Comparison of ENCODE assay signal across 22 cellular contexts in the genomic region with DNA sequence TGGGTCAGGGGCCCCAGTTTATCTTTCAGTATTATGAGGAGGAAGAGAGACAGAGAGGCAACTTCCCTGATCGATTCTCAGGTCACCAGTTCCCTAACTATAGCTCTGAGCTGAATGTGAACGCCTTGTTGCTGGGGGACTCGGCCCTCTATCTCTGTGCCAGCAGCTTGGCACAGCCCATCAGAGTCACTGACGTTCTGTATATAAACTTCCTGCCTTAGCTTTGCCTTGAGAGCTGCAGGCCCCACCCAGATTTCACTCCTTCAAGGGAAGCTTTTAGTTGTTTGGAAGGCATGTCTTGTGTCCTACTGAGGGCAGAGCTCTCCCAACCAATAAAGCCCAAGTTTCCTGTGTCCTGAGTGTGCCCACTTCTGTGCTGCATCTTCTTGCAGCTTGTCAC.
DNase-seq lines count a peak whose midpoint lies in the region; ATAC-seq, FAIRE-seq and TF ChIP-seq lines count a peak whose summit lies in the region.
"Had no signal": no experiment of that assay in that cellular context is flagged by ENCODE, and none has a peak within 500 bp of the region (broad histone marks: within the 10 kb centered on the region; RNA-seq: fewer than 3 reads in every experiment).

No MANE protein-coding gene starts in this region.

- no peak for TF ChIP-seq EP300 in ovary (IDR thresholded peaks at IDR 0.05)

- 5 to 11% (median 8%) methylated on average over 4 of the region's 4 CpGs for WGBS in small intestine, 3 donors
- 40 to 57% (median 48%) methylated on average over 4 of the region's 4 CpGs for WGBS in ovary, 3 donors

- ATAC-seq in activated naive CD8-positive, alpha-beta T cell treated with anti-CD3 and anti-CD28 coated beads, Interleukin-2, amount 50 U/mL, for 24 hours, result peak; percentile 15
- no peak for ATAC-seq in HG02840 (IDR thresholded peaks at IDR 0.05; ENCODE audit: low FRiP score, unreplicated experiment)
- ATAC-seq: gastrocnemius medialis, HCT116, left lobe of liver had no signal

- H3K4me3 Mint-ChIP-seq in activated CD4-positive, alpha-beta T cell treated with anti-CD3 and anti-CD28 coated beads, Interleukin-2, amount 10 ng/mL, durations not matched to agents 24 days and 14 days, result peak overlapping the region; percentile 57
- H3K4me3 Mint-ChIP-seq in T-helper 1 cell treated with Interleukin-12 subunit alpha and Interleukin-12 subunit beta and Interleukin-4 antibody, amounts not matched to agents 30 μg/mL and 1 μg/mL, for 36 hours, result peak overlapping the region; percentile 36
- peak overlapping the region; percentile 51 for H3K4me3 Mint-ChIP-seq in activated naive CD8-positive, alpha-beta T cell treated with anti-CD3 and anti-CD28 coated beads, Interleukin-2, amount 50 U/mL, for 24 hours

- peak overlapping the region; percentile 76 for H3K27ac Mint-ChIP-seq in activated CD4-positive, alpha-beta T cell treated with anti-CD3 and anti-CD28 coated beads, Interleukin-2, amount 10 ng/mL, durations not matched to agents 24 days and 14 days
- H3K27ac Mint-ChIP-seq in T-helper 1 cell treated with Interleukin-12 subunit alpha and Interleukin-12 subunit beta and Interleukin-4 antibody, amounts not matched to agents 30 μg/mL and 1 μg/mL, for 36 hours, result peak overlapping the region; percentile 79
- H3K27ac Mint-ChIP-seq in activated naive CD8-positive, alpha-beta T cell treated with anti-CD3 and anti-CD28 coated beads, Interleukin-2, amount 50 U/mL, for 24 hours, result peak overlapping the region; percentile 54

- no peaks in the 10 kb centered on the region for H3K27me3 ChIP-seq in small intestine (ENCODE audit: control insufficient read depth in 2 of 2, insufficient read depth in 2 of 2, low read length in 2 of 2)
- no peaks in the 10 kb centered on the region for H3K27me3 ChIP-seq in ovary
- H3K27me3 ChIP-seq: gastrocnemius medialis, tibial nerve had no signal

- H3K36me3 ChIP-seq in small intestine (ENCODE audit: control insufficient read depth in 2 of 2, insufficient read depth in 2 of 2, low read length in 2 of 2), result no peaks in the 10 kb centered on the region
- H3K36me3 ChIP-seq in ovary, result no peaks in the 10 kb centered on the region
- H3K36me3 ChIP-seq: gastrocnemius medialis, tibial nerve had no signal

- no peaks in the 10 kb centered on the region for H3K9me3 ChIP-seq in small intestine (ENCODE audit: control insufficient read depth, low read depth)
- no peaks in the 10 kb centered on the region for H3K9me3 ChIP-seq in ovary
- H3K9me3 ChIP-seq: gastrocnemius medialis, tibial nerve had no signal

- H3K36me3 Mint-ChIP-seq in activated CD4-positive, alpha-beta T cell treated with anti-CD3 and anti-CD28 coated beads, Interleukin-2, amount 10 ng/mL, durations not matched to agents 24 days and 14 days (ENCODE audit: low read depth), result no peaks in the 10 kb centered on the region
- no peaks in the 10 kb centered on the region for H3K36me3 Mint-ChIP-seq in T-helper 1 cell treated with Interleukin-12 subunit alpha and Interleukin-12 subunit beta and Interleukin-4 antibody, amounts not matched to agents 30 μg/mL and 1 μg/mL, for 36 hours (ENCODE audit: low read depth)
- H3K36me3 Mint-ChIP-seq in activated naive CD8-positive, alpha-beta T cell treated with anti-CD3 and anti-CD28 coated beads, Interleukin-2, amount 50 U/mL, for 24 hours (ENCODE audit: low read depth), result no peaks in the 10 kb centered on the region

- peaks cover 14% of the 10 kb centered on the region for H3K27me3 Mint-ChIP-seq in activated CD4-positive, alpha-beta T cell treated with anti-CD3 and anti-CD28 coated beads, Interleukin-2, amount 10 ng/mL, durations not matched to agents 24 days and 14 days
- H3K27me3 Mint-ChIP-seq in T-helper 1 cell treated with Interleukin-12 subunit alpha and Interleukin-12 subunit beta and Interleukin-4 antibody, amounts not matched to agents 30 μg/mL and 1 μg/mL, for 36 hours (ENCODE audit: low read depth), result peaks cover 20% of the 10 kb centered on the region
- H3K27me3 Mint-ChIP-seq in activated naive CD8-positive, alpha-beta T cell treated with anti-CD3 and anti-CD28 coated beads, Interleukin-2, amount 50 U/mL, for 24 hours, result peaks cover 2% of the 10 kb centered on the region

- H3K4me3 ChIP-seq in small intestine (ENCODE audit: low read depth in 1 of 2, low read length in 2 of 2) (no peak overlapping the region), ovary (no peak overlapping the region)
- H3K4me3 ChIP-seq: gastrocnemius medialis, SK-N-MC, skin epidermis, tibial nerve had no signal

- intact Hi-C loops in activated CD4-positive, alpha-beta T cell treated with anti-CD3 and anti-CD28 coated beads, Interleukin-2, amount 10 ng/mL, durations not matched to agents 24 days and 14 days (cut with micrococcal nuclease), result no loop called here
- intact Hi-C loops in ovary (cut with DNase I), result no loop called here

- H3K4me1 ChIP-seq in small intestine (ENCODE audit: control insufficient read depth in 2 of 2, insufficient read depth in 1 of 2, low read depth in 1 of 2, low read length in 1 of 2) (no peaks in the 10 kb centered on the region), ovary (ENCODE audit: insufficient read depth) (no peaks in the 10 kb centered on the region)

- TF ChIP-seq CTCF in GM13977 (IDR thresholded peaks at IDR 0.05; ENCODE audit: extremely low read depth, insufficient read depth, missing control alignments), result no peak
- TF ChIP-seq CTCF in ovary (IDR thresholded peaks at IDR 0.05), result no peak

- FAIRE-seq in small intestine (lab: Jason Lieb, UNC), result no peak
- FAIRE-seq: endothelial cell of umbilical vein, TTC549 had no signal

- in situ Hi-C loops in GM13977 (cut with MboI; ENCODE audit: low pct_unique_long_range_greater_than_20kb, low sequenced_read_pairs, unreplicated experiment), result no loop called here

- H3K27ac ChIP-seq in small intestine (ENCODE audit: low read depth in 1 of 2, low read length in 1 of 2), result no peak overlapping the region
- H3K27ac ChIP-seq in ovary, result no peak overlapping the region
- H3K27ac ChIP-seq: C4-2B, gastrocnemius medialis, SK-N-MC, tibial nerve had no signal

- DNase-seq in activated CD4-positive, alpha-beta T cell treated with anti-CD3 and anti-CD28 coated beads, Interleukin-2, amount 10 ng/mL, durations not matched to agents 24 days and 14 days, result peak; percentile 64
- no peak for DNase-seq in activated CD4-positive, alpha-beta T cell treated with anti-CD3 and anti-CD28 coated beads, Interleukin-2, amount 50 U/mL, for 4 hours
- no peak for DNase-seq in activated naive CD8-positive, alpha-beta T cell treated with anti-CD3 and anti-CD28 coated beads, Interleukin-2, amount 50 U/mL, for 24 hours
- peak; percentile 40 for DNase-seq in small intestine
- no peak for DNase-seq in GM13977 (ENCODE audit: low spot score)
- DNase-seq in ovary, result no peak
- DNase-seq: amygdala, DMS79, gastrocnemius medialis, NCI-H2081 treated with DMSO at 0.1 percent for 48 hours, NCI-H69, OCI-M1 had no signal

- TF ChIP-seq POLR2A in ovary (IDR thresholded peaks at IDR 0.05), result no peak

- H3K9me3 Mint-ChIP-seq in activated CD4-positive, alpha-beta T cell treated with anti-CD3 and anti-CD28 coated beads, Interleukin-2, amount 10 ng/mL, durations not matched to agents 24 days and 14 days, result no peaks in the 10 kb centered on the region
- no peaks in the 10 kb centered on the region for H3K9me3 Mint-ChIP-seq in T-helper 1 cell treated with Interleukin-12 subunit alpha and Interleukin-12 subunit beta and Interleukin-4 antibody, amounts not matched to agents 30 μg/mL and 1 μg/mL, for 36 hours
- H3K9me3 Mint-ChIP-seq in activated naive CD8-positive, alpha-beta T cell treated with anti-CD3 and anti-CD28 coated beads, Interleukin-2, amount 50 U/mL, for 24 hours, result no peaks in the 10 kb centered on the region

- H3K4me1 Mint-ChIP-seq in activated CD4-positive, alpha-beta T cell treated with anti-CD3 and anti-CD28 coated beads, Interleukin-2, amount 10 ng/mL, durations not matched to agents 24 days and 14 days, result peaks cover 25% of the 10 kb centered on the region
- H3K4me1 Mint-ChIP-seq in T-helper 1 cell treated with Interleukin-12 subunit alpha and Interleukin-12 subunit beta and Interleukin-4 antibody, amounts not matched to agents 30 μg/mL and 1 μg/mL, for 36 hours (ENCODE audit: low read depth), result peaks cover 25% of the 10 kb centered on the region
- H3K4me1 Mint-ChIP-seq in activated naive CD8-positive, alpha-beta T cell treated with anti-CD3 and anti-CD28 coated beads, Interleukin-2, amount 50 U/mL, for 24 hours, result peaks cover 38% of the 10 kb centered on the region

Comparison
In these comparisons a context has a peak if more than half of its experiments do, and no peak if none do; other contexts are left out.
1. DNase-seq: peak in activated CD4-positive, alpha-beta T cell treated with anti-CD3 and anti-CD28 coated beads, Interleukin-2, amount 10 ng/mL, durations not matched to agents 24 days and 14 days (single experiment) and small intestine (single experiment); none in activated CD4-positive, alpha-beta T cell treated with anti-CD3 and anti-CD28 coated beads, Interleukin-2, amount 50 U/mL, for 4 hours (0 of 2), activated naive CD8-positive, alpha-beta T cell treated with anti-CD3 and anti-CD28 coated beads, Interleukin-2, amount 50 U/mL, for 24 hours (single experiment), GM13977 (single experiment) and ovary (0 of 5).
2. Peak in every context shown above with its lines, with median percentiles within 50 percentile points of each other: H3K27ac Mint-ChIP-seq and H3K4me3 Mint-ChIP-seq.